ENCODE assay signal across 12 cellular contexts in the genomic region with DNA sequence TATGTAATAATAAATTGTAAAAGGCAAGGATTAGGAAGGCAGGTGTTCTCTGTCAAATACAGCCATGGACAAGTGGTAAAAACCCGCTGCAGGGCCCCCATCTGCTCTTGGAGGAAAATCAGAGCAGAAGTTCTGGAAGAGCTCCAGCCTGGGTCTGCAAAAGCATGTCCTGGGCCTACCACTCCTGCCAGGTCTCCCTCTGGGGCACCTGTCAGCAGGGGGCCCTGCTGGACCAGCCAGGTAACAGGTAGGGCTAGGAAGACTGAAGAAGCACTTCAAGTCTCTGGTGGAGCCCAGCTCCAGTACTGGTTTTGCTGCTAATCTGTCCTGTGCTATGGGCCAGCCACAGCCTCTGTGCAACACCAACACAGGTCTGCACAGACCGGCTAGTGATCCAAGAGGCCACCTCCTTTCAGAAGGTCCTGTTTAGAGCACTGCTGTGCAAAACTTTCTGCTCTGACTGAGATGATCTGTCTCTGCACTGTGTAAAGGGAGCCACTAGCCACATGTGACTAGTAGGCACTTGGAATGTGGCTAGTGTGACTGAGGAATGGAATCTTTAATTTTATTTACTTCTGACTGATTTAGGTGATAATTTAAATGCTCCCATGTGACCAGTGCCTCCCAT. TPM values are rescaled to one million over a fixed set of nuclear protein-coding genes. Genes with fewer than 3 reads are reported as not detected.
DNase-seq lines count a peak whose midpoint lies in the region; ATAC-seq and TF ChIP-seq lines count a peak whose summit lies in the region.
"Had no signal": no experiment of that assay in that cellular context is flagged by ENCODE, and none has a peak within 500 bp of the region (broad histone marks: within the 10 kb centered on the region; RNA-seq: fewer than 3 reads in every experiment).

No MANE protein-coding gene starts in this region.

- peak; percentile 3 for DNase-seq in Calu3
- no peak for DNase-seq in GM13977 (ENCODE audit: low spot score)
- peak; percentile 35 for DNase-seq in WERI-Rb-1
- no peak for DNase-seq in nephron progenitor cell
- DNase-seq in mesenchymal stem cell = no peak
- DNase-seq: activated CD4-positive, alpha-beta T cell treated with anti-CD3 and anti-CD28 coated beads, Interleukin-2, amount 10 ng/mL, durations not matched to agents 7 days and 5 days; testis had no signal

- H3K18ac ChIP-seq in mesenchymal stem cell (ENCODE audit: low read depth in 1 of 2, low read length in 2 of 2) = no peak overlapping the region

- H3K36me3 ChIP-seq in WERI-Rb-1 (no peaks in the 10 kb centered on the region; the same call in 1 of the 2 replicates), mesenchymal stem cell (ENCODE audit: control insufficient read depth in 1 of 2, insufficient read depth in 2 of 2, low read depth in 1 of 2, low read length in 2 of 2) (peaks cover 52 to 58% of the 10 kb centered on the region in 2 experiments)

- H3K27ac Mint-ChIP-seq in Calu3 (ENCODE audit: unreplicated experiment) (no peak overlapping the region), nephron progenitor cell (peak overlapping the region; percentile 82)
- H3K27ac Mint-ChIP-seq: activated CD4-positive, alpha-beta T cell treated with anti-CD3 and anti-CD28 coated beads, Interleukin-2, amount 10 ng/mL, durations not matched to agents 7 days and 5 days had no signal

- H3K79me1 ChIP-seq in mesenchymal stem cell (replicated peaks; ENCODE audit: low read length, poor library complexity, severe bottlenecking) = peaks cover 14% of the 10 kb centered on the region

- no peak overlapping the region; the same call in 1 of the 2 replicates for H3K27ac ChIP-seq in WERI-Rb-1
- H3K27ac ChIP-seq in mesenchymal stem cell (ENCODE audit: low read length, poor library complexity, severe bottlenecking) = no peak overlapping the region
- H3K27ac ChIP-seq: SJSA1, testis had no signal

- no peak overlapping the region for H2AK5ac ChIP-seq in mesenchymal stem cell (ENCODE audit: low read length, severe bottlenecking)

- in situ Hi-C loops in GM13977 (cut with MboI; ENCODE audit: low pct_unique_long_range_greater_than_20kb, low sequenced_read_pairs, unreplicated experiment) = no loop called here

- no peak overlapping the region for H3K4me2 ChIP-seq in mesenchymal stem cell (ENCODE audit: low read length, poor library complexity, severe bottlenecking)

- H3K4me3 ChIP-seq in WERI-Rb-1 (ENCODE audit: low read depth, low read length) = no peak overlapping the region
- H3K4me3 ChIP-seq in mesenchymal stem cell (ENCODE audit: insufficient read depth in 1 of 2, low read depth in 1 of 2, low read length in 2 of 2) = no peak overlapping the region
- H3K4me3 ChIP-seq: adrenal gland, SJSA1, testis had no signal

- H3K4me1 ChIP-seq in mesenchymal stem cell (ENCODE audit: control insufficient read depth, insufficient read depth, low read depth, low read length) = peaks cover 43% of the 10 kb centered on the region

- no peak for TF ChIP-seq CTCF in Calu3 (IDR thresholded peaks at IDR 0.05; ENCODE audit: unreplicated experiment)
- peak; percentile 30 for TF ChIP-seq CTCF in GM13977 (IDR thresholded peaks at IDR 0.05; ENCODE audit: extremely low read depth, insufficient read depth, missing control alignments)
- peak; percentile 29; the same call in 1 of the 2 replicates for TF ChIP-seq CTCF in WERI-Rb-1 (IDR thresholded peaks at IDR 0.05; ENCODE audit: low read depth, low read length)
- TF ChIP-seq CTCF in nephron progenitor cell (IDR thresholded peaks at IDR 0.05) = no peak

- no peaks in the 10 kb centered on the region for H3K9me3 ChIP-seq in WERI-Rb-1 (ENCODE audit: severe bottlenecking)
- H3K9me3 ChIP-seq in mesenchymal stem cell (ENCODE audit: control insufficient read depth, low read length) = no peaks in the 10 kb centered on the region
- H3K9me3 ChIP-seq: adrenal gland, SJSA1, testis had no signal

- no peak overlapping the region for H2BK15ac ChIP-seq in mesenchymal stem cell (ENCODE audit: low read depth, poor library complexity, severe bottlenecking)

- H3K27me3 ChIP-seq in WERI-Rb-1 (ENCODE audit: insufficient read depth, low read depth, severe bottlenecking) (no peaks in the 10 kb centered on the region), mesenchymal stem cell (ENCODE audit: control insufficient read depth in 1 of 2, insufficient read depth in 1 of 2, low read length in 2 of 2) (no peaks in the 10 kb centered on the region)
- H3K27me3 ChIP-seq: adrenal gland, SJSA1, testis had no signal

- no peak overlapping the region for H2BK120ac ChIP-seq in mesenchymal stem cell (ENCODE audit: low read depth, low read length)

- H2AFZ ChIP-seq in mesenchymal stem cell (ENCODE audit: low read depth, low read length) = no peak overlapping the region

- no peak overlapping the region for H4K91ac ChIP-seq in mesenchymal stem cell (ENCODE audit: low read length)

- ATAC-seq in GM18519 (IDR thresholded peaks at IDR 0.05; ENCODE audit: low FRiP score, unreplicated experiment) (no peak), GM21576 (IDR thresholded peaks at IDR 0.05; ENCODE audit: unreplicated experiment) (no peak)

- 88% methylated on average over 2 of the region's 2 CpGs for WGBS in mesenchymal stem cell

- H3K36me3 Mint-ChIP-seq in Calu3 (ENCODE audit: insufficient read depth, unreplicated experiment) (no peaks in the 10 kb centered on the region), nephron progenitor cell (ENCODE audit: low read depth) (peaks cover 19% of the 10 kb centered on the region)

- BruUV-seq in Calu3 (replicated peaks; lab: Mats Ljungman, UMichigan) = no TSS peak

- no peak overlapping the region for H3K9ac ChIP-seq in mesenchymal stem cell (ENCODE audit: low read length)

- H3K4me3 Mint-ChIP-seq in Calu3 (ENCODE audit: low read depth, unreplicated experiment) (no peak overlapping the region), nephron progenitor cell (no peak overlapping the region)
- H3K4me3 Mint-ChIP-seq: activated CD4-positive, alpha-beta T cell treated with anti-CD3 and anti-CD28 coated beads, Interleukin-2, amount 10 ng/mL, durations not matched to agents 7 days and 5 days had no signal

- H3K23ac ChIP-seq in mesenchymal stem cell (ENCODE audit: low read length in 2 of 2) = no peak overlapping the region

- H3K9me3 Mint-ChIP-seq in Calu3 (ENCODE audit: low read depth, unreplicated experiment) = no peaks in the 10 kb centered on the region
- H3K9me3 Mint-ChIP-seq in nephron progenitor cell = no peaks in the 10 kb centered on the region
- H3K9me3 Mint-ChIP-seq: activated CD4-positive, alpha-beta T cell treated with anti-CD3 and anti-CD28 coated beads, Interleukin-2, amount 10 ng/mL, durations not matched to agents 7 days and 5 days had no signal

- no peak overlapping the region for H3K4ac ChIP-seq in mesenchymal stem cell (ENCODE audit: low read depth in 1 of 2, low read length in 2 of 2)

- no peak overlapping the region for H3K14ac ChIP-seq in mesenchymal stem cell (ENCODE audit: low read length in 2 of 2)

- no peaks in the 10 kb centered on the region for H3K4me1 Mint-ChIP-seq in Calu3 (ENCODE audit: low read depth, unreplicated experiment)
- H3K4me1 Mint-ChIP-seq in nephron progenitor cell = peaks cover 57% of the 10 kb centered on the region

- CTCF ChIA-PET in Calu3 (lab: Charles Lee) = no interaction called here

- H2BK5ac ChIP-seq in mesenchymal stem cell (ENCODE audit: low read depth, low read length, poor library complexity, severe bottlenecking) = no peak overlapping the region

- no peak overlapping the region for H2BK12ac ChIP-seq in mesenchymal stem cell (ENCODE audit: low read length in 2 of 2)

- H3K27me3 Mint-ChIP-seq in Calu3 (ENCODE audit: unreplicated experiment) (no peaks in the 10 kb centered on the region), nephron progenitor cell (ENCODE audit: low read depth, poor library complexity) (no peaks in the 10 kb centered on the region)
- H3K27me3 Mint-ChIP-seq: activated CD4-positive, alpha-beta T cell treated with anti-CD3 and anti-CD28 coated beads, Interleukin-2, amount 10 ng/mL, durations not matched to agents 7 days and 5 days had no signal

- intact Hi-C loops in Calu3 (cut with micrococcal nuclease; ENCODE audit: unreplicated experiment) = loop anchor here (10.0 kb wide), 1 partner anchor 253 kb away; no protein-coding TSS in a partner anchor

- H4K8ac ChIP-seq in mesenchymal stem cell (ENCODE audit: low read length) = no peak overlapping the region

RNA-seq across cellular contexts. Expression of gene RRBP1, which starts 30.2 kb away (rescaled TPM):
- 45.3 and 56.8 TPM in 2 replicates for total RNA-seq in Calu3 (2022)
- polyA plus RNA-seq in mesenchymal stem cell (2013, experiment 1 of 2) = 209 TPM
- 195 TPM for polyA plus RNA-seq in mesenchymal stem cell (2013, experiment 2 of 2)

RNA-seq across cellular contexts. Expression of gene BANF2, which starts 47.9 kb away (rescaled TPM):
- not detected in 2 replicates for total RNA-seq in Calu3 (2022)
- polyA plus RNA-seq in mesenchymal stem cell (2013, experiment 1 of 2) = not detected
- not detected for polyA plus RNA-seq in mesenchymal stem cell (2013, experiment 2 of 2)
- total RNA-seq: activated CD4-positive, alpha-beta T cell treated with anti-CD3 and anti-CD28 coated beads, Interleukin-2, amount 10 ng/mL, durations not matched to agents 7 days and 5 days; adrenal gland; Daoy; SJSA1 had no signal
- polyA plus RNA-seq: adrenal gland had no signal

Comparison
In these comparisons a context has a peak if more than half of its experiments do, and no peak if none do; other contexts are left out.
1. DNase-seq: peak in Calu3 (single experiment) and WERI-Rb-1 (single experiment); none in GM13977 (single experiment), nephron progenitor cell (single experiment) and mesenchymal stem cell (single experiment).
2. CTCF ChIP-seq: peak in GM13977 (single experiment) and WERI-Rb-1 (single experiment); none in Calu3 (single experiment) and nephron progenitor cell (single experiment).